22 cellular contexts compared by ENCODE assay signal in the genomic region with DNA sequence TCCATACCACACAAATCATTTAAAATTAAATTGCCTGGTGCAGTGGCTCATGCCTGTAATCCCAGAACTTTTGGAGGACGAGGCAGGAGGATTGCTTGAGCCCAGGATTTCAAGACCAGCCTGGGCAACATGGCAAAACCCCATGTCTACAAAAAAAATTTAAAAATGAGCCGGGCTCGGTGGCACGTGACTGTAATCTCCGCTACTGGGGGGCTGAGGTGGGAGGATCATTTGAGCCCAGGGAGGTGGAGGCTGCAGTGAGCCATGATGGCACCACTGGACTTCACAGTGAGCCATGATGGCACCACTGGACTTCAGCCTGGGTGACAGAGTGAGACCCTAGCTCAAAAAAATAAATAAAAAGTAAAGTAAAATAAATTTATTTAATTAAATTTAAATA. TPM values are rescaled to one million over a fixed set of nuclear protein-coding genes. Genes with fewer than 3 reads are reported as not detected.
A peak's percentile ranks its signal among the peaks of the same experiment; 100 is the strongest.
DNase-seq lines count a peak whose midpoint lies in the region; ATAC-seq and TF ChIP-seq lines count a peak whose summit lies in the region.
"Had no signal": no experiment of that assay in that cellular context is flagged by ENCODE, and none has a peak within 500 bp of the region (broad histone marks: within the 10 kb centered on the region; RNA-seq: fewer than 3 reads in every experiment).

No MANE protein-coding gene starts in this region.

- peaks cover 59% of the 10 kb centered on the region for H3K4me1 Mint-ChIP-seq in activated T-cell treated with anti-CD3 and anti-CD28 coated beads, Interleukin-2, amount 50 U/mL, for 24 hours (ENCODE audit: low read depth)
- peaks cover 56% of the 10 kb centered on the region for H3K4me1 Mint-ChIP-seq in activated T-cell treated with anti-CD3 and anti-CD28 coated beads, Interleukin-2, amount 50 U/mL, for 4 hours (ENCODE audit: low read depth)
- H3K4me1 Mint-ChIP-seq in activated naive CD8-positive, alpha-beta T cell (ENCODE audit: low read depth): peaks cover 72% of the 10 kb centered on the region

- in situ Hi-C loops in GM18951 (cut with MboI; ENCODE audit: low sequenced_read_pairs, unreplicated experiment): no loop called here

- 85 to 91% (median 86%) methylated on average over 5 of the region's 5 CpGs for WGBS in spleen, 5 donors

- no peak for TF ChIP-seq CTCF in spleen (IDR thresholded peaks at IDR 0.05 in 8 of 11, conservative IDR thresholded peaks at IDR 0.05 in 3 of 11)

- intact Hi-C loops in spleen (cut with DNase I; ENCODE audit: low total_unique reads): no loop called here

- H3K27ac Mint-ChIP-seq in activated T-cell treated with anti-CD3 and anti-CD28 coated beads, Interleukin-2, amount 50 U/mL, for 24 hours: peak overlapping the region; percentile 47
- peak overlapping the region; percentile 64 for H3K27ac Mint-ChIP-seq in activated naive CD8-positive, alpha-beta T cell

- no peaks in the 10 kb centered on the region for H3K27me3 Mint-ChIP-seq in activated T-cell treated with anti-CD3 and anti-CD28 coated beads, Interleukin-2, amount 50 U/mL, for 24 hours
- H3K27me3 Mint-ChIP-seq in activated T-cell treated with anti-CD3 and anti-CD28 coated beads, Interleukin-2, amount 50 U/mL, for 4 hours (ENCODE audit: low read depth): no peaks in the 10 kb centered on the region
- H3K27me3 Mint-ChIP-seq in activated naive CD8-positive, alpha-beta T cell: no peaks in the 10 kb centered on the region

- no peaks in the 10 kb centered on the region for H3K27me3 ChIP-seq in spleen (replicated peaks in 1 of 7)
- H3K27me3 ChIP-seq: Peyer's patch had no signal

- DNase-seq in activated T-cell treated with anti-CD3 and anti-CD28 coated beads, Interleukin-2, amount 50 U/mL, for 24 hours: no peak
- DNase-seq in activated T-cell treated with anti-CD3 and anti-CD28 coated beads, Interleukin-2, amount 50 U/mL, for 4 hours: no peak
- DNase-seq in spleen (no peak), substantia nigra (lab: John Stamatoyannopoulos, UW) (no peak), NCI-H524 (lab: John Stamatoyannopoulos, UW) (no peak)
- DNase-seq: activated CD4-positive, alpha-beta T cell treated with anti-CD3 and anti-CD28 coated beads, Interleukin-2, amount 50 U/mL, for 4 hours; activated naive CD4-positive, alpha-beta T cell; aorta; C1 segment of cervical spinal cord; DMS 273 treated with DMSO at 0.1 percent for 48 hours; head of caudate nucleus; left ventricle myocardium superior; midbrain; NCI-H1417; Peyer's patch; posterior cingulate gyrus had no signal

- no peak overlapping the region for H3K4me3 Mint-ChIP-seq in activated T-cell treated with anti-CD3 and anti-CD28 coated beads, Interleukin-2, amount 50 U/mL, for 24 hours
- no peak overlapping the region for H3K4me3 Mint-ChIP-seq in activated T-cell treated with anti-CD3 and anti-CD28 coated beads, Interleukin-2, amount 50 U/mL, for 4 hours
- H3K4me3 Mint-ChIP-seq in activated naive CD8-positive, alpha-beta T cell: no peak overlapping the region
- H3K4me3 Mint-ChIP-seq: neural crest cell had no signal

- H3K9me3 Mint-ChIP-seq in activated T-cell treated with anti-CD3 and anti-CD28 coated beads, Interleukin-2, amount 50 U/mL, for 24 hours: no peaks in the 10 kb centered on the region
- H3K9me3 Mint-ChIP-seq in activated T-cell treated with anti-CD3 and anti-CD28 coated beads, Interleukin-2, amount 50 U/mL, for 4 hours: no peaks in the 10 kb centered on the region
- H3K9me3 Mint-ChIP-seq in activated naive CD8-positive, alpha-beta T cell (ENCODE audit: low read depth): no peaks in the 10 kb centered on the region
- H3K9me3 Mint-ChIP-seq: neural crest cell had no signal

- ATAC-seq in activated T-cell treated with anti-CD3 and anti-CD28 coated beads, Interleukin-2, amount 50 U/mL, for 4 hours: no peak
- ATAC-seq in GM21515 (IDR thresholded peaks at IDR 0.05; ENCODE audit: unreplicated experiment): no peak
- ATAC-seq: left ventricle myocardium superior, sciatic nerve had no signal

- no peaks in the 10 kb centered on the region for H3K36me3 ChIP-seq in spleen
- H3K36me3 ChIP-seq: Peyer's patch had no signal

- H3K27ac ChIP-seq in spleen (peak overlapping the region; percentile 49 to 88 (median 78)), substantia nigra (ENCODE audit: low read depth, low read length, poor library complexity, severe bottlenecking) (no peak overlapping the region)
- H3K27ac ChIP-seq: VCaP had no signal

- no peaks in the 10 kb centered on the region for H3K36me3 Mint-ChIP-seq in activated T-cell treated with anti-CD3 and anti-CD28 coated beads, Interleukin-2, amount 50 U/mL, for 24 hours (ENCODE audit: low read depth)
- no peaks in the 10 kb centered on the region for H3K36me3 Mint-ChIP-seq in activated T-cell treated with anti-CD3 and anti-CD28 coated beads, Interleukin-2, amount 50 U/mL, for 4 hours (ENCODE audit: insufficient read depth)
- peaks cover 2% of the 10 kb centered on the region for H3K36me3 Mint-ChIP-seq in activated naive CD8-positive, alpha-beta T cell

- H3K9me3 ChIP-seq in spleen: no peaks in the 10 kb centered on the region
- H3K9me3 ChIP-seq: Peyer's patch had no signal

- peak; percentile 21 for TF ChIP-seq POLR2A in GM18951 (IDR thresholded peaks at IDR 0.05; ENCODE audit: extremely low read depth, insufficient read depth, insufficient read length)
- TF ChIP-seq POLR2A in spleen (IDR thresholded peaks at IDR 0.05): no peak

- peaks cover 3 to 88% (median 44%) of the 10 kb centered on the region in 6 donors for H3K4me1 ChIP-seq in spleen

- peak overlapping the region in 5 of 8 donors; percentile 13 to 61 (median 22) for H3K4me3 ChIP-seq in spleen
- H3K4me3 ChIP-seq: Peyer's patch had no signal

RNA-seq across cellular contexts. Expression of a gene that starts 40.9 kb away (rescaled TPM):
- total RNA-seq in activated T-cell treated with anti-CD3 and anti-CD28 coated beads, Interleukin-2, amount 50 U/mL, for 4 hours: 10 to 100 TPM; 15.1 to 20.0 (median 18.9) TPM
- 10 to 100 TPM in 3 of 7 donors, 1 to 10 TPM in 4; 7.1 to 13.3 (median 9.4) TPM for total RNA-seq in spleen
- polyA plus RNA-seq in spleen: 1 to 10 TPM; 3.2 to 5.5 (median 3.7) TPM

RNA-seq across cellular contexts. Expression of a gene that starts 46.6 kb away (rescaled TPM):
- total RNA-seq in activated T-cell treated with anti-CD3 and anti-CD28 coated beads, Interleukin-2, amount 50 U/mL, for 4 hours: 100 to 1,000 TPM; 291 to 326 (median 308) TPM
- total RNA-seq in spleen: 100 to 1,000 TPM; 130 to 185 (median 155) TPM
- 100 to 1,000 TPM; 298 to 424 (median 364) TPM for polyA plus RNA-seq in spleen

RNA-seq across cellular contexts. Expression of a gene that starts 52.2 kb away (rescaled TPM):
- total RNA-seq in activated T-cell treated with anti-CD3 and anti-CD28 coated beads, Interleukin-2, amount 50 U/mL, for 4 hours: 100 to 1,000 TPM in 1 of 3 donors, 10 to 100 TPM in 2; 89.3 to 103 (median 97.5) TPM
- 100 to 1,000 TPM in 5 of 7 donors, 10 to 100 TPM in 2; 85.3 to 128 (median 113) TPM for total RNA-seq in spleen
- polyA plus RNA-seq in spleen: 10 to 100 TPM; 49.6 to 64.6 (median 56.7) TPM
